In the genomic region with DNA sequence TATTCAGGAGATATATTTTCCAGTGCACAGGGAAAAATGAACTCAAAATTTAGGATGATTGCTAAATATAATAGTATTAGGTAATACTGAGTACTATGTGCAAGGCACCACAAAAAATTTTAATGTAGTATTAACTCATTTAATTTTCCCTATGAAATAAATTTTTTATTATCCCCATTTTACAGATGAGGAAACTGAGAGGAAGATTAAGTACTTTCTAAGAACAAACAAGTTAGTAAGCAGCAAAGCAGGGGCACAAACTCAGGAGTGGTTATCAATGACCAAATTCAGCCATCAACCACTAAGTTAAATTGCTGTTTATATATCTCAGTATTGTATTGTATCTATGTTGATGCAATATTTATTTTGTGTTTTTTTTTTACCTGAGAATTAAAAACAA, we compare ENCODE assay signal across 7 cellular contexts.
"Had no signal": no experiment of that assay in that cellular context is flagged by ENCODE, and none has a peak within 500 bp of the region (broad histone marks: within the 10 kb centered on the region; RNA-seq: fewer than 3 reads in every experiment).

No MANE protein-coding gene starts in this region.

- FAIRE-seq: GM12878, GM12891, GM12892, GM18507, GM19239 had no signal

- ATAC-seq: GM12878 had no signal

- H3K4me3 ChIP-seq: GM12878 had no signal

- DNase-seq: GDM1, GF-D8 had no signal
